In the genomic region with DNA sequence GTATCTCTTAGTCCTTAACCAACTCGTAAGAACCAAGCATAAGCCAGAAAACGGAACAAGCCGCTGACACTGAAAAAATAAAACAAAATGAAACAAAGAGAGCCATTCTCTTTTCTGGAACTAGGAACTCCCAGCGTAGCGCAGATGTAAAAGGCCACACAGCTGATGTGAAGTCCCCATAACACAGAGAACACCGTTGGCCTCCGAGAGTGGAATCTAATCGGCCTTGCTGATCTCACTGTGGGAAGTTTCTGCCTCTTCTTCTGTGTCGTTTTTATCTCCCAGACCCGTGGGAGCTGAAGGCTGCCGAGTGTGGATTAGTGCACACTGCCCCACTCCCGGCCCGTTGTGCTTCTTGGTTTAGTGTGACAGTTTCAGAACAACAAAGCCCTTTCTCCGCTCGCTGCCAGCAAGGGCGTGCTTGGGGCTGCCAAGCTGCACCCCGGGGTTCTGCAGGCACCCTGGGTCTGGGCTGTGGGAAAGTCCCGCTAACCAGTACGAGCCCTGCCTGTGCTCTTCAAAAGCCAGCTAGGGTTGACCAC, we compare ENCODE assay signal across 14 cellular contexts. TPM values are rescaled to one million over a fixed set of nuclear protein-coding genes. Genes with fewer than 3 reads are reported as not detected.
DNase-seq lines count a peak whose midpoint lies in the region; ATAC-seq, FAIRE-seq and TF ChIP-seq lines count a peak whose summit lies in the region.
"Had no signal": no experiment of that assay in that cellular context is flagged by ENCODE, and none has a peak within 500 bp of the region (broad histone marks: within the 10 kb centered on the region; RNA-seq: fewer than 3 reads in every experiment).

No MANE protein-coding gene starts in this region.

- H3K27ac ChIP-seq in angular gyrus (ENCODE audit: low read depth, low read length) (peak overlapping the region; percentile 98), left lung (peak overlapping the region; percentile 19 to 33), stomach (peak overlapping the region in 4 of 5 donors; percentile 16 to 60 (median 42)), small intestine (ENCODE audit: low read depth in 1 of 2, low read length in 1 of 2) (peak overlapping the region in 1 of 2 donors; percentile 47)

- H3K9me3 ChIP-seq in left lung (no peaks in the 10 kb centered on the region), stomach (no peaks in the 10 kb centered on the region), small intestine (ENCODE audit: control insufficient read depth, low read depth) (no peaks in the 10 kb centered on the region)

- no peak for ATAC-seq in left lung
- no peak for ATAC-seq in GM18517 (IDR thresholded peaks at IDR 0.05; ENCODE audit: unreplicated experiment)
- ATAC-seq in GM19397 (IDR thresholded peaks at IDR 0.05; ENCODE audit: unreplicated experiment), result no peak
- no peak for ATAC-seq in HG03097 (IDR thresholded peaks at IDR 0.05; ENCODE audit: low FRiP score, unreplicated experiment)
- ATAC-seq: activated CD8-positive, alpha-beta T cell treated with anti-CD3 and anti-CD28 coated beads for 36 hours; activated naive CD8-positive, alpha-beta T cell treated with anti-CD3 and anti-CD28 coated beads, Interleukin-2, amount 50 U/mL, for 24 hours had no signal

- H3K27ac Mint-ChIP-seq in HFFc6, result no peak overlapping the region
- H3K27ac Mint-ChIP-seq: activated CD8-positive, alpha-beta T cell treated with anti-CD3 and anti-CD28 coated beads for 36 hours; activated naive CD8-positive, alpha-beta T cell treated with anti-CD3 and anti-CD28 coated beads, Interleukin-2, amount 50 U/mL, for 24 hours; progenitor cell of endocrine pancreas had no signal

- peak overlapping the region; percentile 7; the same call in 1 of the 2 replicates for H3K4me3 Mint-ChIP-seq in HFFc6
- H3K4me3 Mint-ChIP-seq: activated CD8-positive, alpha-beta T cell treated with anti-CD3 and anti-CD28 coated beads for 36 hours; activated naive CD8-positive, alpha-beta T cell treated with anti-CD3 and anti-CD28 coated beads, Interleukin-2, amount 50 U/mL, for 24 hours had no signal

- TF ChIP-seq CTCF in HFFc6 (IDR thresholded peaks at IDR 0.05) (no peak), left lung (IDR thresholded peaks at IDR 0.05) (no peak), stomach (IDR thresholded peaks at IDR 0.05) (no peak)

- no peak for TF ChIP-seq POLR2A in stomach (IDR thresholded peaks at IDR 0.05)

- peaks cover 7% of the 10 kb centered on the region for H3K27me3 Mint-ChIP-seq in HFFc6 (ENCODE audit: insufficient read depth)
- H3K27me3 Mint-ChIP-seq: activated CD8-positive, alpha-beta T cell treated with anti-CD3 and anti-CD28 coated beads for 36 hours; activated naive CD8-positive, alpha-beta T cell treated with anti-CD3 and anti-CD28 coated beads, Interleukin-2, amount 50 U/mL, for 24 hours had no signal

- DNase-seq in HFFc6 (no peak), left lung (no peak), stomach (no peak), small intestine (no peak)
- DNase-seq: activated CD8-positive, alpha-beta T cell treated with anti-CD3 and anti-CD28 coated beads for 36 hours; activated naive CD8-positive, alpha-beta T cell treated with anti-CD3 and anti-CD28 coated beads, Interleukin-2, amount 50 U/mL, for 24 hours; NCI-H510A treated with DMSO at 0.1 percent for 48 hours had no signal

- FAIRE-seq in small intestine (lab: Jason Lieb, UNC), result no peak
- FAIRE-seq: endothelial cell of umbilical vein, keratinocyte had no signal

- no peaks in the 10 kb centered on the region for H3K27me3 ChIP-seq in left lung
- H3K27me3 ChIP-seq in stomach, result no peaks in the 10 kb centered on the region
- no peaks in the 10 kb centered on the region for H3K27me3 ChIP-seq in small intestine (ENCODE audit: control insufficient read depth in 2 of 2, insufficient read depth in 2 of 2, low read length in 2 of 2)

- intact Hi-C loops in left lung (cut with DNase I), result no loop called here
- intact Hi-C loops in stomach (cut with DNase I; ENCODE audit: low total_unique reads), result no loop called here

- 55 to 66% (median 64%) methylated on average over 19 of the region's 19 CpGs for WGBS in stomach, 5 donors
- WGBS in small intestine, 3 donors, result 63 to 72% (median 66%) methylated on average over 19 of the region's 19 CpGs

- no peaks in the 10 kb centered on the region for H3K4me1 Mint-ChIP-seq in HFFc6 (ENCODE audit: low read depth)
- H3K4me1 Mint-ChIP-seq: activated naive CD8-positive, alpha-beta T cell treated with anti-CD3 and anti-CD28 coated beads, Interleukin-2, amount 50 U/mL, for 24 hours had no signal

- H3K36me3 ChIP-seq in left lung (peaks cover 0 to 7% of the 10 kb centered on the region in 2 donors), stomach (peaks cover 6 to 42% (median 19%) of the 10 kb centered on the region in 4 donors), small intestine (ENCODE audit: control insufficient read depth in 2 of 2, insufficient read depth in 2 of 2, low read length in 2 of 2) (no peaks in the 10 kb centered on the region)

- H3K9me3 Mint-ChIP-seq in HFFc6, result no peaks in the 10 kb centered on the region
- H3K9me3 Mint-ChIP-seq: activated CD8-positive, alpha-beta T cell treated with anti-CD3 and anti-CD28 coated beads for 36 hours; activated naive CD8-positive, alpha-beta T cell treated with anti-CD3 and anti-CD28 coated beads, Interleukin-2, amount 50 U/mL, for 24 hours had no signal

- H3K4me3 ChIP-seq in left lung (no peak overlapping the region), stomach (no peak overlapping the region), small intestine (ENCODE audit: low read depth in 1 of 2, low read length in 2 of 2) (no peak overlapping the region)

- no peak for TF ChIP-seq EP300 in stomach (IDR thresholded peaks at IDR 0.05)

- H3K36me3 Mint-ChIP-seq in HFFc6 (ENCODE audit: low read depth), result no peaks in the 10 kb centered on the region

- no peaks in the 10 kb centered on the region for H3K4me1 ChIP-seq in left lung
- H3K4me1 ChIP-seq in stomach, result peaks cover 0 to 5% (median 0%) of the 10 kb centered on the region in 4 donors
- H3K4me1 ChIP-seq in small intestine (ENCODE audit: control insufficient read depth in 2 of 2, insufficient read depth in 1 of 2, low read depth in 1 of 2, low read length in 1 of 2), result no peaks in the 10 kb centered on the region

RNA-seq across cellular contexts. Expression of gene TTYH2, which starts 21.7 kb away (rescaled TPM):
- 1 to 10 TPM; 1.2 to 2.7 (median 1.9) TPM for total RNA-seq in HFFc6 (2021; fragmentation: NEBNext Ultra II Directional; extraction: Animal tissue kit (Norgen Biotek cat#: 25700))
- 1 to 10 TPM; 6.9 to 7.7 TPM for total RNA-seq in left lung
- total RNA-seq in stomach, result 10 to 100 TPM in 1 of 5 donors, 1 to 10 TPM in 3, under 1 TPM in 1; 0.58 to 17.9 (median 2.8) TPM
- 1 to 10 TPM; 1.2 to 1.8 (median 1.3) TPM for polyA plus RNA-seq in stomach
- polyA plus RNA-seq in small intestine, result 1 to 10 TPM in 1 of 3 donors, under 1 TPM in 1, not detected in 1; 0.27 to 2.0 TPM

RNA-seq across cellular contexts. Expression of gene RPL38, which starts 31.6 kb away (rescaled TPM):
- 100 to 1,000 TPM; 660 to 867 (median 812) TPM for total RNA-seq in HFFc6 (2021; fragmentation: NEBNext Ultra II Directional; extraction: Animal tissue kit (Norgen Biotek cat#: 25700))
- 100 to 1,000 TPM; 624 to 726 TPM for total RNA-seq in left lung
- total RNA-seq in stomach, result 1,000 to 10,000 TPM in 1 of 5 donors, 100 to 1,000 TPM in 3, 10 to 100 TPM in 1; 37.7 to 1,270 (median 232) TPM
- 1,000 to 10,000 TPM; 1,436 to 1,839 (median 1,751) TPM for polyA plus RNA-seq in stomach
- polyA plus RNA-seq in small intestine, result 1,000 to 10,000 TPM in 2 of 3 donors, 100 to 1,000 TPM in 1; 823 to 1,409 (median 1,348) TPM

RNA-seq across cellular contexts. Expression of gene DNAI2, which starts 38.9 kb away (rescaled TPM):
- not detected for total RNA-seq in HFFc6 (2021; fragmentation: NEBNext Ultra II Directional; extraction: Animal tissue kit (Norgen Biotek cat#: 25700))
- total RNA-seq in left lung (1 to 10 TPM in 1 of 2 donors, not detected in 1; 2.9 TPM), stomach (not detected)
- polyA plus RNA-seq in stomach (not detected), small intestine (under 1 TPM in 1 of 3 donors, not detected in 2; 0.10 TPM)
- total RNA-seq: endothelial cell of umbilical vein, progenitor cell of endocrine pancreas had no signal
- polyA plus RNA-seq: endothelial cell of umbilical vein, keratinocyte had no signal
